In genomic region chr9:128644452-128644851, GRCh38 we compare ENCODE assay signal across 2 cellular contexts.
TF ChIP-seq lines count a peak whose summit lies in the region.

No MANE protein-coding gene starts in this region.

TF ChIP-seq in HCT116, 20 proteins besides CTCF, POLR2A, EP300 and RAD21:
- no peak for TF ChIP-seq TCF7L2 (IDR thresholded peaks at IDR 0.05; ENCODE audit: borderline replicate concordance, extremely low read depth, insufficient read depth, insufficient read length)

TF ChIP-seq in H1, 55 proteins besides CTCF, POLR2A, EP300 and RAD21:
- TF ChIP-seq KDM1A (IDR thresholded peaks at IDR 0.05; ENCODE audit: borderline replicate concordance, low read length) (no peak), CEBPB (IDR thresholded peaks at IDR 0.05; ENCODE audit: low read depth, low read length) (no peak), TAF1 (IDR thresholded peaks at IDR 0.05; ENCODE audit: low read depth, low read length) (no peak), KDM4A (IDR thresholded peaks at IDR 0.05; ENCODE audit: low read depth, low read length, severe bottlenecking) (no peak), SAP30 (IDR thresholded peaks at IDR 0.05; ENCODE audit: insufficient read depth, insufficient replicate concordance, low read length) (no peak), KDM5A (IDR thresholded peaks at IDR 0.05; ENCODE audit: low read length) (no peak), POLR2AphosphoS5 (IDR thresholded peaks at IDR 0.05; ENCODE audit: low read depth, low read length) (no peak), RXRA (IDR thresholded peaks at IDR 0.05; ENCODE audit: insufficient read depth, low read depth, low read length) (no peak), CTBP2 (IDR thresholded peaks at IDR 0.05; ENCODE audit: borderline replicate concordance, insufficient read depth, insufficient read length, low read length) (no peak), MAX (IDR thresholded peaks at IDR 0.05) (no peak), RBBP5 (IDR thresholded peaks at IDR 0.05; ENCODE audit: borderline replicate concordance, low read depth, low read length) (no peak), SIRT6 (IDR thresholded peaks at IDR 0.05; ENCODE audit: low read length) (no peak), GABPA (IDR thresholded peaks at IDR 0.05; ENCODE audit: borderline replicate concordance, insufficient read depth, low read length) (no peak), HDAC6 (IDR thresholded peaks at IDR 0.05; ENCODE audit: low read depth, low read length) (no peak)
TF ChIP-seq in H1: peak in this region for 0.
